In genomic region chr2:73418343-73418742, GRCh38 we compare ENCODE assay signal across 10 cellular contexts. TPM values are rescaled to one million over a fixed set of nuclear protein-coding genes. Genes with fewer than 3 reads are reported as not detected.
A peak's percentile ranks its signal among the peaks of the same experiment; 100 is the strongest.
DNase-seq lines count a peak whose midpoint lies in the region; ATAC-seq and TF ChIP-seq lines count a peak whose summit lies in the region.
"Had no signal": no experiment of that assay in that cellular context is flagged by ENCODE, and none has a peak within 500 bp of the region (broad histone marks: within the 10 kb centered on the region; RNA-seq: fewer than 3 reads in every experiment).

No MANE protein-coding gene starts in this region.

- H3K4me3 Mint-ChIP-seq in T-helper 17 cell = no peak overlapping the region
- H3K4me3 Mint-ChIP-seq: activated T-helper 1 cell treated with anti-CD3 and anti-CD28 coated beads, Interleukin-12 subunit alpha, Interleukin-12 subunit beta, Interleukin-2, Interleukin-4 antibody, amounts not matched to agents 30 ng/mL and 10 ng/mL and 1 ng/mL, durations not matched to agents 14 hours and 24 hours and 36 hours had no signal

- intact Hi-C loops in left ventricle myocardium superior (cut with micrococcal nuclease) = no loop called here
- intact Hi-C loops in posterior vena cava (cut with DNase I) = no loop called here

- H3K4me1 Mint-ChIP-seq in T-helper 17 cell = peaks cover 17% of the 10 kb centered on the region

- ATAC-seq in left ventricle myocardium superior = peak; percentile 97
- no peak for ATAC-seq in HG02623 (IDR thresholded peaks at IDR 0.05; ENCODE audit: unreplicated experiment)
- ATAC-seq in T-helper 17 cell = no peak

- in situ Hi-C loops in astrocyte of the spinal cord (cut with HindIII; ENCODE audit: low sequenced_read_pairs) = no loop called here

- peaks cover 2% of the 10 kb centered on the region for H3K36me3 Mint-ChIP-seq in T-helper 17 cell (ENCODE audit: low read depth)

- H3K4me3 ChIP-seq in astrocyte of the spinal cord (ENCODE audit: low read depth, low read length) = no peak overlapping the region

- no peaks in the 10 kb centered on the region for H3K27me3 Mint-ChIP-seq in T-helper 17 cell

- TF ChIP-seq CTCF in astrocyte of the spinal cord (IDR thresholded peaks at IDR 0.05; ENCODE audit: low read depth, low read length) = no peak

- no peaks in the 10 kb centered on the region for H3K9me3 ChIP-seq in T-helper 17 cell (ENCODE audit: control insufficient read depth, low read length, poor library complexity, severe bottlenecking)

- DNase-seq in Ammon's horn (ENCODE audit: low spot score) (peak; percentile 59), astrocyte of the spinal cord (ENCODE audit: low read depth, low spot score) (peak; percentile 78), left ventricle myocardium superior (peak; percentile 81), posterior vena cava (ENCODE audit: low spot score) (peak; percentile 93), HT-29 (ENCODE audit: low spot score) (no peak), T-helper 17 cell (no peak), NOMO-1 treated with dmso at 0.1 percent for 144 hours (lab: John Stamatoyannopoulos, UW; ENCODE audit: unreplicated experiment) (no peak)
- DNase-seq: NCI-H1930 had no signal

- H3K27ac Mint-ChIP-seq in T-helper 17 cell = no peak overlapping the region
- H3K27ac Mint-ChIP-seq: activated T-helper 1 cell treated with anti-CD3 and anti-CD28 coated beads, Interleukin-12 subunit alpha, Interleukin-12 subunit beta, Interleukin-2, Interleukin-4 antibody, amounts not matched to agents 30 ng/mL and 10 ng/mL and 1 ng/mL, durations not matched to agents 14 hours and 24 hours and 36 hours had no signal

RNA-seq across cellular contexts. Expression of gene ALMS1, which starts 32.7 kb away (rescaled TPM):
- total RNA-seq in left ventricle myocardium superior (7.6 TPM), posterior vena cava (10 to 100 TPM; 21.2 to 21.4 TPM), T-helper 17 cell (10 to 100 TPM; 22.3 to 26.6 TPM)
- total RNA-seq in HT-29 (2014; rRNA removed; shearing (Covaris generic)) = 13.9 and 18.2 TPM in 2 replicates

Comparison
In these comparisons a context has a peak if more than half of its experiments do, and no peak if none do; other contexts are left out.
1. DNase-seq: peak in Ammon's horn (single experiment), astrocyte of the spinal cord (single experiment), left ventricle myocardium superior (single experiment) and posterior vena cava (single experiment); none in HT-29 (single experiment), T-helper 17 cell (0 of 3) and NOMO-1 treated with dmso at 0.1 percent for 144 hours (single experiment).